20 cellular contexts compared by ENCODE assay signal in the genomic region with DNA sequence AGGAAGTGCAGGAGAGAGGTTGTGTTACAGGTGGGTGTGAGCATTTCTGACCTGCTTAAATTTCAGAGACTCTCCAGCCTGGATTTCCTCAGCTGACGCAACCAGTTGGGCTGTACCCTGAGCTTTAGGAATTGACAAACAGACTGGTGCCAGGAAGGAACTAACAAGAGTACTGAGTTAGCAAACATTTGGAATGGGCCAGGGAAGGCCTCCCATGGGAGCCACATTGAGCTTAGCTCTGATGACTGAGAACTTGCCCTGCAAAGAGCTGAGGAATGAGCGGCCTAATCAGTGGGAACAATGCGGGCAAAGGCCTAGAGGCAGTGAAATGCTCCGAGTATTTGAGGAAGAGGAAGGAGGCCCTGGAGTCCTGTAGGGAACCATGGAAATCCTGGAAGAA.
"Had no signal": no experiment of that assay in that cellular context is flagged by ENCODE, and none has a peak within 500 bp of the region (broad histone marks: within the 10 kb centered on the region; RNA-seq: fewer than 3 reads in every experiment).

No MANE protein-coding gene starts in this region.

- H3K27ac ChIP-seq: heart right ventricle, right lobe of liver, spleen, VCaP had no signal

- H3K4me1 ChIP-seq: right lobe of liver, spleen had no signal

- H3K4me3 ChIP-seq: esophagus muscularis mucosa, heart right ventricle, right lobe of liver, spleen had no signal

- H3K4me3 Mint-ChIP-seq: activated CD4-positive, alpha-beta memory T cell treated with anti-CD3 and anti-CD28 coated beads for 36 hours; activated CD8-positive, alpha-beta memory T cell treated with anti-CD3 and anti-CD28 coated beads, Interleukin-2, amount 10 ng/mL, durations not matched to agents 7 days and 5 days; activated naive CD4-positive, alpha-beta T cell treated with anti-CD3 and anti-CD28 coated beads for 36 hours; naive thymus-derived CD8-positive, alpha-beta T cell; stimulated activated naive CD8-positive, alpha-beta T cell treated with anti-CD3 and anti-CD28 coated beads, Interleukin-15, Interleukin-2, amounts not matched to agents 100 ng/mL and 50 ng/mL, for 24 hours; T-cell had no signal

- H3K27me3 Mint-ChIP-seq: activated CD4-positive, alpha-beta memory T cell treated with anti-CD3 and anti-CD28 coated beads for 36 hours; activated CD8-positive, alpha-beta memory T cell treated with anti-CD3 and anti-CD28 coated beads, Interleukin-2, amount 10 ng/mL, durations not matched to agents 7 days and 5 days; stimulated activated naive CD8-positive, alpha-beta T cell treated with anti-CD3 and anti-CD28 coated beads, Interleukin-15, Interleukin-2, amounts not matched to agents 100 ng/mL and 50 ng/mL, for 24 hours had no signal

- H3K27me3 ChIP-seq: esophagus muscularis mucosa, heart right ventricle, right lobe of liver, spleen had no signal

- H3K9me3 ChIP-seq: right lobe of liver, SK-N-SH had no signal

- H3K27ac Mint-ChIP-seq: activated CD4-positive, alpha-beta memory T cell treated with anti-CD3 and anti-CD28 coated beads for 36 hours; activated CD8-positive, alpha-beta memory T cell treated with anti-CD3 and anti-CD28 coated beads, Interleukin-2, amount 10 ng/mL, durations not matched to agents 7 days and 5 days; activated naive CD4-positive, alpha-beta T cell treated with anti-CD3 and anti-CD28 coated beads for 36 hours; activated T-helper 2 cell treated with anti-CD3 and anti-CD28 coated beads, Interferon-gamma antibody, Interleukin-2, Interleukin-4, amounts not matched to agents 10 μg/mL and 5 μg/mL and 100 μg/mL, durations not matched to agents 14 hours and 24 hours and 36 hours; naive thymus-derived CD8-positive, alpha-beta T cell; stimulated activated naive CD8-positive, alpha-beta T cell treated with anti-CD3 and anti-CD28 coated beads, Interleukin-15, Interleukin-2, amounts not matched to agents 100 ng/mL and 50 ng/mL, for 24 hours; T-cell had no signal

- ATAC-seq: activated CD8-positive, alpha-beta memory T cell treated with anti-CD3 and anti-CD28 coated beads, Interleukin-2, amount 10 ng/mL, durations not matched to agents 7 days and 5 days; left colon; naive thymus-derived CD8-positive, alpha-beta T cell; T-cell had no signal

- DNase-seq: activated CD4-positive, alpha-beta memory T cell treated with anti-CD3 and anti-CD28 coated beads for 36 hours; activated CD8-positive, alpha-beta memory T cell treated with anti-CD3 and anti-CD28 coated beads, Interleukin-2, amount 10 ng/mL, durations not matched to agents 7 days and 5 days; activated naive CD4-positive, alpha-beta T cell treated with anti-CD3 and anti-CD28 coated beads for 36 hours; activated T-cell treated with anti-CD3 and anti-CD28 coated beads, Interleukin-2, amount 50 U/mL, for 1 hour; central memory CD4-positive, alpha-beta T cell; cortex of kidney; effector CD4-positive, alpha-beta T cell; heart right ventricle; left colon; naive thymus-derived CD8-positive, alpha-beta T cell; posterior cingulate gyrus; right lobe of liver; SK-N-SH; spleen; T-cell; T1000 had no signal

- H3K4me1 Mint-ChIP-seq: activated CD8-positive, alpha-beta memory T cell treated with anti-CD3 and anti-CD28 coated beads, Interleukin-2, amount 10 ng/mL, durations not matched to agents 7 days and 5 days; naive thymus-derived CD8-positive, alpha-beta T cell; T-cell had no signal

- H3K4me2 ChIP-seq: SK-N-SH had no signal

- H3K36me3 ChIP-seq: esophagus muscularis mucosa, right lobe of liver, spleen had no signal

- H3K9ac ChIP-seq: SK-N-SH had no signal

- H3K36me3 Mint-ChIP-seq: activated CD4-positive, alpha-beta memory T cell treated with anti-CD3 and anti-CD28 coated beads for 36 hours; activated CD8-positive, alpha-beta memory T cell treated with anti-CD3 and anti-CD28 coated beads, Interleukin-2, amount 10 ng/mL, durations not matched to agents 7 days and 5 days; naive thymus-derived CD8-positive, alpha-beta T cell; T-cell had no signal

- H3K9me3 Mint-ChIP-seq: activated naive CD4-positive, alpha-beta T cell treated with anti-CD3 and anti-CD28 coated beads for 36 hours had no signal
